ENCODE assay signal across 10 cellular contexts in the genomic region with DNA sequence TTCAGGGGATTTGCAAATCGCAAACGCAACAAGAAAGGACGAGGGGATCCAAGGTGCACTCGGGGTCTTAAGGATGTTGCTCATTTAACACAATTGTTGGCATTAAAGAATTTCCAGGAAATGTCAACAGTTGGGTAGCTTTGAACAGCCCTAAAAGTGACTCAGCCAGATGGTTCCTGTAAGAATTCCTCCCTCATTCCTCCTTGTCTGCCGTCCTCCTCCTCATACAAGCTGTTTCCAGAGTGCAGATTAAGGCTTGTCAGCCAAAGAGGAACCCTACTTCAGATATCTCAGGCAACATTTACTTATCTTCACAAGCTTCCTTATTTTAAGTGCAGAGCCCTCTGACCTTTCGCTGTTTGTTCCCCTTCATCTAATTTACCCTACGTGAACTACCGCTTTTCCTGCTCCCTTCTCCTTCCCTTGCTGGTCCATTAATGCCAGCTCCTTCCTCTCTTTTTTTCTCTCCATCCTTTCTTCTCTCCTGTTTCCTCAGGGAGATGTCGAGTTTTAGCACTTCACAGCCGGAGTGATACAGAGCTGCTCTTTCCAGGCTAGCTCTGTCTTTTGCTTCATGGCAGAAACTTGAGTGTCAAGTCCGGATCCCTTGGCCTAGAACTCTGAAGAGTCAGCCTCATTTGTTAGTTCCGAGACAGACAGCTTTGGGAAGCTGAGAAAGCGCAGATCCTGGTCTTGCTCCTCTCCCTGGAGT. TPM values are rescaled to one million over a fixed set of nuclear protein-coding genes. Genes with fewer than 3 reads are reported as not detected.
DNase-seq lines count a peak whose midpoint lies in the region; ATAC-seq, FAIRE-seq and TF ChIP-seq lines count a peak whose summit lies in the region.
"Had no signal": no experiment of that assay in that cellular context is flagged by ENCODE, and none has a peak within 500 bp of the region (broad histone marks: within the 10 kb centered on the region; RNA-seq: fewer than 3 reads in every experiment).

No MANE protein-coding gene starts in this region.

- TF ChIP-seq EP300 in HepG2 (IDR thresholded peaks at IDR 0.05; ENCODE audit: low read depth in 2 of 2, low read length in 2 of 2) (no peak), HepG2 (CRISPR knock-in tag; IDR thresholded peaks at IDR 0.05; ENCODE audit: borderline replicate concordance) (no peak), suprapubic skin (IDR thresholded peaks at IDR 0.05) (no peak)

- no peaks in the 10 kb centered on the region for H3K79me2 ChIP-seq in HepG2 (ENCODE audit: insufficient read depth, low read length)

- no peaks in the 10 kb centered on the region for H4K20me1 ChIP-seq in HepG2 (ENCODE audit: insufficient read depth, low read length)

- no TSS peak for BruUV-seq in HepG2 (replicated peaks; lab: Mats Ljungman, UMichigan)

- ATAC-seq in HepG2: no peak
- no peak for ATAC-seq in GM21825 (IDR thresholded peaks at IDR 0.05; ENCODE audit: unreplicated experiment)

- no peaks in the 10 kb centered on the region for H3K27me3 ChIP-seq in HepG2 (ENCODE audit: control insufficient read depth in 1 of 2, insufficient read depth in 2 of 2, low read length in 2 of 2)
- H3K27me3 ChIP-seq in suprapubic skin: no peaks in the 10 kb centered on the region

- no peak overlapping the region for H2AFZ ChIP-seq in HepG2 (ENCODE audit: low read length)

- DNase-seq in AG10803 (ENCODE audit: low read depth) (peak; percentile 81), astrocyte of the hippocampus (ENCODE audit: low read depth, low spot score) (peak; percentile 72), HepG2 (ENCODE audit: low spot score) (no peak), NCI-H1092 (lab: John Stamatoyannopoulos, UW) (no peak), COLO829 (ENCODE audit: low spot score) (no peak), suprapubic skin (ENCODE audit: low spot score in 2 of 2) (no peak)

- 67% methylated on average over 13 of the region's 13 CpGs for WGBS in HepG2 (ENCODE audit: low lambda C conversion rate)
- 70% methylated on average over 13 of the region's 13 CpGs for WGBS in suprapubic skin

- peaks cover 9% of the 10 kb centered on the region for H3K4me1 ChIP-seq in HepG2 (ENCODE audit: insufficient read depth, low read length)
- H3K4me1 ChIP-seq in suprapubic skin: peaks cover 33% of the 10 kb centered on the region

- no peak overlapping the region for H3K9ac ChIP-seq in HepG2 (ENCODE audit: insufficient read depth, low read depth, low read length)

- TF ChIP-seq CTCF in AG10803 (conservative IDR thresholded peaks at IDR 0.05; ENCODE audit: low read length) (no peak), HepG2 (CRISPR knock-in tag; IDR thresholded peaks at IDR 0.05) (no peak), suprapubic skin (IDR thresholded peaks at IDR 0.05) (no peak)

- no peaks in the 10 kb centered on the region for H3K36me3 ChIP-seq in KOPT-K1 (ENCODE audit: insufficient read depth, low read length)
- H3K36me3 ChIP-seq in HepG2 (replicated peaks in 1 of 2; ENCODE audit: control insufficient read depth in 1 of 2, insufficient read depth in 2 of 2, low read length in 2 of 2): no peaks in the 10 kb centered on the region
- H3K36me3 ChIP-seq in suprapubic skin: no peaks in the 10 kb centered on the region

- intact Hi-C loops in HepG2 (cut with micrococcal nuclease; ENCODE audit: unreplicated experiment): no loop called here

- H3K9me3 ChIP-seq in KOPT-K1 (ENCODE audit: insufficient read depth, low read length, poor library complexity, severe bottlenecking): no peaks in the 10 kb centered on the region
- H3K9me3 ChIP-seq in HepG2 (ENCODE audit: low read length): no peaks in the 10 kb centered on the region
- no peaks in the 10 kb centered on the region for H3K9me3 ChIP-seq in suprapubic skin

- peak overlapping the region; percentile 71 for H3K27ac ChIP-seq in KOPT-K1 (ENCODE audit: low read depth, low read length, poor library complexity, severe bottlenecking)
- no peak overlapping the region for H3K27ac ChIP-seq in HepG2 (ENCODE audit: extremely low read length, insufficient read depth, low read length)
- H3K27ac ChIP-seq in suprapubic skin: no peak overlapping the region
- H3K27ac ChIP-seq: VCaP had no signal

- in situ Hi-C loops in HepG2 (cut with HindIII; ENCODE audit: extremely low pct_ligation_motif_present, low pct_unique_long_range_greater_than_20kb): no loop called here

- TF ChIP-seq POLR2A in HepG2 (IDR thresholded peaks at IDR 0.05; ENCODE audit: insufficient read depth in 1 of 2, low read depth in 2 of 2, low read length in 2 of 2) (no peak), suprapubic skin (IDR thresholded peaks at IDR 0.05) (no peak)

- TF ChIP-seq RAD21 in HepG2 (CRISPR knock-in tag; IDR thresholded peaks at IDR 0.05): no peak

- FAIRE-seq in HepG2 (lab: Jason Lieb, UNC): no peak
- FAIRE-seq: GM12891 had no signal

- H3K4me3 ChIP-seq in AG10803 (ENCODE audit: low read length) (no peak overlapping the region), HepG2 (replicated peaks in 1 of 3; ENCODE audit: insufficient read depth in 1 of 3, low read depth in 2 of 3, low read length in 3 of 3) (no peak overlapping the region), suprapubic skin (no peak overlapping the region)

- no peak overlapping the region for H3K4me2 ChIP-seq in HepG2 (ENCODE audit: low read depth, low read length)

- POLR2A ChIA-PET in HepG2 (lab: Yijun Ruan, JAX): no interaction called here

- CTCF ChIA-PET in HepG2 (lab: Yijun Ruan, JAX; ENCODE audit: low intra/inter-chr PET ratio, low total read pairs): no interaction called here

TF ChIP-seq in HepG2, 621 proteins besides CTCF, POLR2A, EP300 and RAD21 (continues in another document):
- TF ChIP-seq MEF2D (CRISPR knock-in tag; IDR thresholded peaks at IDR 0.05): no peak

RNA-seq across cellular contexts. Expression of a gene that starts 26.1 kb away (rescaled TPM):
- total RNA-seq in HepG2 (2016; rRNA removed; fragmentation: Illumina TruSeq; extraction: Trizol): 23.3 and 28.5 TPM in 2 replicates
- total RNA-seq in HepG2 (2016; cell fraction: cytosol; rRNA removed; fragmentation: Illumina TruSeq; extraction: Trizol; ENCODE audit: low read depth): 12.0 and 14.1 TPM in 2 replicates
- 25.7 and 25.9 TPM in 2 replicates for total RNA-seq in HepG2 (2016; cell fraction: insoluble cytoplasmic fraction; rRNA removed; fragmentation: Illumina TruSeq; extraction: Trizol)
- 18.1 and 20.7 TPM in 2 replicates for total RNA-seq in HepG2 (2016; cell fraction: membrane; rRNA removed; fragmentation: Illumina TruSeq; extraction: Trizol)
- total RNA-seq in HepG2 (2016; cell fraction: nucleus; rRNA removed; fragmentation: Illumina TruSeq; extraction: Trizol): 38.3 and 38.4 TPM in 2 replicates
- polyA plus RNA-seq in HepG2 (2011; rRNA removed): 24.3 and 30.8 TPM in 2 replicates
- 14.7 and 17.2 TPM in 2 replicates for polyA plus RNA-seq in HepG2 (2011; cell fraction: cytosol; rRNA removed)
- polyA plus RNA-seq in HepG2 (2011; cell fraction: nucleus; rRNA removed): 14.9 and 19.7 TPM in 2 replicates
- 18.4 and 21.3 TPM in 2 replicates for polyA plus RNA-seq in HepG2 (2012)
- 10.6 and 14.9 TPM in 2 replicates for polyA plus RNA-seq in HepG2 (2016; cell fraction: cytosol; fragmentation: Illumina TruSeq; extraction: Trizol; ENCODE audit: low read depth)
- polyA plus RNA-seq in HepG2 (2016; cell fraction: insoluble cytoplasmic fraction; fragmentation: Illumina TruSeq; extraction: Trizol; ENCODE audit: low read depth): 37.2 and 41.0 TPM in 2 replicates
- 14.6 and 19.3 TPM in 2 replicates for polyA plus RNA-seq in HepG2 (2016; cell fraction: membrane; fragmentation: Illumina TruSeq; extraction: Trizol; ENCODE audit: low read depth)
- 27.9 and 28.4 TPM in 2 replicates for polyA plus RNA-seq in HepG2 (2016; cell fraction: nucleus; fragmentation: Illumina TruSeq; extraction: Trizol; ENCODE audit: insufficient read depth, low read depth)
- 32.1 and 53.3 TPM in 2 replicates for polyA minus RNA-seq in HepG2 (2011; rRNA and poly(A)+ RNA removed; ENCODE audit: low replicate concordance)
- 8.5 and 11.2 TPM in 2 replicates for polyA minus RNA-seq in HepG2 (2011; cell fraction: cytosol; rRNA and poly(A)+ RNA removed)
- polyA minus RNA-seq in HepG2 (2011; cell fraction: nucleus; rRNA and poly(A)+ RNA removed): 56.8 and 61.8 TPM in 2 replicates
- 10 to 100 TPM in 3 of 4 donors, 1 to 10 TPM in 1; 8.3 to 15.4 (median 12.2) TPM for total RNA-seq in suprapubic skin

Comparison
In these comparisons a context has a peak if more than half of its experiments do, and no peak if none do; other contexts are left out.
1. DNase-seq: peak in AG10803 (single experiment) and astrocyte of the hippocampus (single experiment); none in HepG2 (single experiment), NCI-H1092 (single experiment), COLO829 (single experiment) and suprapubic skin (0 of 2).